1 cellular context compared by ENCODE assay signal in the genomic region with DNA sequence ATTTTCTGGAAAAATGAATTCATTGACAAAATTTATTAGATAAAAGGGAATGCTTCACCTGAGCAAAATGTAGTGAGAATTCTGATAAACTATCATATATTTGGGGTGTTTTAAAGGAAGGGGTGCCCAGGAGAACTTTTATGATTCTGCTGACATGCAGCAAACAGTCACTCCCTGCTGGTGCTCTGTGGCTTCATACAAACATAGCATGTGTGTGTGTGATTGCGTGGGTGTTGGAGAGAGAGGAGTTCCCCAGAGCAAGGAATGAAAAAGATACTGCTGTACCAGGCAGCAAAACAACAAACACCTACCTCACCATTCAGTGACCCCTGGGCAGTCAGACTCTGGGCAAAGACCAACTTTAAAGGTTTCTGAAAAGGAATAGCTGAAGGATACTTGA.
TF ChIP-seq lines count a peak whose summit lies in the region.

No MANE protein-coding gene starts in this region.

TF ChIP-seq in GM23338, 12 proteins besides CTCF, POLR2A, EP300 and RAD21 (continued from another document):
- TF ChIP-seq, protein P1, sequence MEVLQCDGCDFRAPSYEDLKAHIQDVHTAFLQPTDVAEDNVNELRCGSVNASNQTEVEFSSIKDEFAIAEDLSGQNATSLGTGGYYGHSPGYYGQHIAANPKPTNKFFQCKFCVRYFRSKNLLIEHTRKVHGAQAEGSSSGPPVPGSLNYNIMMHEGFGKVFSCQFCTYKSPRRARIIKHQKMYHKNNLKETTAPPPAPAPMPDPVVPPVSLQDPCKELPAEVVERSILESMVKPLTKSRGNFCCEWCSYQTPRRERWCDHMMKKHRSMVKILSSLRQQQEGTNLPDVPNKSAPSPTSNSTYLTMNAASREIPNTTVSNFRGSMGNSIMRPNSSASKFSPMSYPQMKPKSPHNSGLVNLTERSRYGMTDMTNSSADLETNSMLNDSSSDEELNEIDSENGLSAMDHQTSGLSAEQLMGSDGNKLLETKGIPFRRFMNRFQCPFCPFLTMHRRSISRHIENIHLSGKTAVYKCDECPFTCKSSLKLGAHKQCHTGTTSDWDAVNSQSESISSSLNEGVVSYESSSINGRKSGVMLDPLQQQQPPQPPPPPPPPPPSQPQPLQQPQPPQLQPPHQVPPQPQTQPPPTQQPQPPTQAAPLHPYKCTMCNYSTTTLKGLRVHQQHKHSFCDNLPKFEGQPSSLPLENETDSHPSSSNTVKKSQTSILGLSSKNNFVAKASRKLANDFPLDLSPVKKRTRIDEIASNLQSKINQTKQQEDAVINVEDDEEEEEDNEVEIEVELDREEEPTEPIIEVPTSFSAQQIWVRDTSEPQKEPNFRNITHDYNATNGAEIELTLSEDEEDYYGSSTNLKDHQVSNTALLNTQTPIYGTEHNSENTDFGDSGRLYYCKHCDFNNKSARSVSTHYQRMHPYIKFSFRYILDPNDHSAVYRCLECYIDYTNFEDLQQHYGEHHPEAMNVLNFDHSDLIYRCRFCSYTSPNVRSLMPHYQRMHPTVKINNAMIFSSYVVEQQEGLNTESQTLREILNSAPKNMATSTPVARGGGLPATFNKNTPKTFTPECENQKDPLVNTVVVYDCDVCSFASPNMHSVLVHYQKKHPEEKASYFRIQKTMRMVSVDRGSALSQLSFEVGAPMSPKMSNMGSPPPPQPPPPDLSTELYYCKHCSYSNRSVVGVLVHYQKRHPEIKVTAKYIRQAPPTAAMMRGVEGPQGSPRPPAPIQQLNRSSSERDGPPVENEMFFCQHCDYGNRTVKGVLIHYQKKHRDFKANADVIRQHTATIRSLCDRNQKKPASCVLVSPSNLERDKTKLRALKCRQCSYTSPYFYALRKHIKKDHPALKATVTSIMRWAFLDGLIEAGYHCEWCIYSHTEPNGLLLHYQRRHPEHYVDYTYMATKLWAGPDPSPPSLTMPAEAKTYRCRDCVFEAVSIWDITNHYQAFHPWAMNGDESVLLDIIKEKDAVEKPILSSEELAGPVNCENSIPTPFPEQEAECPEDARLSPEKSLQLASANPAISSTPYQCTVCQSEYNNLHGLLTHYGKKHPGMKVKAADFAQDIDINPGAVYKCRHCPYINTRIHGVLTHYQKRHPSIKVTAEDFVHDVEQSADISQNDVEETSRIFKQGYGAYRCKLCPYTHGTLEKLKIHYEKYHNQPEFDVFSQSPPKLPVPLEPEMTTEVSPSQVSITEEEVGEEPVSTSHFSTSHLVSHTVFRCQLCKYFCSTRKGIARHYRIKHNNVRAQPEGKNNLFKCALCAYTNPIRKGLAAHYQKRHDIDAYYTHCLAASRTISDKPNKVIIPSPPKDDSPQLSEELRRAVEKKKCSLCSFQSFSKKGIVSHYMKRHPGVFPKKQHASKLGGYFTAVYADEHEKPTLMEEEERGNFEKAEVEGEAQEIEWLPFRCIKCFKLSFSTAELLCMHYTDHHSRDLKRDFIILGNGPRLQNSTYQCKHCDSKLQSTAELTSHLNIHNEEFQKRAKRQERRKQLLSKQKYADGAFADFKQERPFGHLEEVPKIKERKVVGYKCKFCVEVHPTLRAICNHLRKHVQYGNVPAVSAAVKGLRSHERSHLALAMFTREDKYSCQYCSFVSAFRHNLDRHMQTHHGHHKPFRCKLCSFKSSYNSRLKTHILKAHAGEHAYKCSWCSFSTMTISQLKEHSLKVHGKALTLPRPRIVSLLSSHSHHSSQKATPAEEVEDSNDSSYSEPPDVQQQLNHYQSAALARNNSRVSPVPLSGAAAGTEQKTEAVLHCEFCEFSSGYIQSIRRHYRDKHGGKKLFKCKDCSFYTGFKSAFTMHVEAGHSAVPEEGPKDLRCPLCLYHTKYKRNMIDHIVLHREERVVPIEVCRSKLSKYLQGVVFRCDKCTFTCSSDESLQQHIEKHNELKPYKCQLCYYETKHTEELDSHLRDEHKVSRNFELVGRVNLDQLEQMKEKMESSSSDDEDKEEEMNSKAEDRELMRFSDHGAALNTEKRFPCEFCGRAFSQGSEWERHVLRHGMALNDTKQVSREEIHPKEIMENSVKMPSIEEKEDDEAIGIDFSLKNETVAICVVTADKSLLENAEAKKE (CRISPR knock-in tag; IDR thresholded peaks at IDR 0.05): no peak
- TF ChIP-seq JUNB (IDR thresholded peaks at IDR 0.05; ENCODE audit: unreplicated experiment) (no peak), POLR2AphosphoS5 (IDR thresholded peaks at IDR 0.05; ENCODE audit: low read depth) (no peak), EZH2 (IDR thresholded peaks at IDR 0.05; ENCODE audit: low read depth, unreplicated experiment) (no peak)
- TF ChIP-seq, protein P2, sequence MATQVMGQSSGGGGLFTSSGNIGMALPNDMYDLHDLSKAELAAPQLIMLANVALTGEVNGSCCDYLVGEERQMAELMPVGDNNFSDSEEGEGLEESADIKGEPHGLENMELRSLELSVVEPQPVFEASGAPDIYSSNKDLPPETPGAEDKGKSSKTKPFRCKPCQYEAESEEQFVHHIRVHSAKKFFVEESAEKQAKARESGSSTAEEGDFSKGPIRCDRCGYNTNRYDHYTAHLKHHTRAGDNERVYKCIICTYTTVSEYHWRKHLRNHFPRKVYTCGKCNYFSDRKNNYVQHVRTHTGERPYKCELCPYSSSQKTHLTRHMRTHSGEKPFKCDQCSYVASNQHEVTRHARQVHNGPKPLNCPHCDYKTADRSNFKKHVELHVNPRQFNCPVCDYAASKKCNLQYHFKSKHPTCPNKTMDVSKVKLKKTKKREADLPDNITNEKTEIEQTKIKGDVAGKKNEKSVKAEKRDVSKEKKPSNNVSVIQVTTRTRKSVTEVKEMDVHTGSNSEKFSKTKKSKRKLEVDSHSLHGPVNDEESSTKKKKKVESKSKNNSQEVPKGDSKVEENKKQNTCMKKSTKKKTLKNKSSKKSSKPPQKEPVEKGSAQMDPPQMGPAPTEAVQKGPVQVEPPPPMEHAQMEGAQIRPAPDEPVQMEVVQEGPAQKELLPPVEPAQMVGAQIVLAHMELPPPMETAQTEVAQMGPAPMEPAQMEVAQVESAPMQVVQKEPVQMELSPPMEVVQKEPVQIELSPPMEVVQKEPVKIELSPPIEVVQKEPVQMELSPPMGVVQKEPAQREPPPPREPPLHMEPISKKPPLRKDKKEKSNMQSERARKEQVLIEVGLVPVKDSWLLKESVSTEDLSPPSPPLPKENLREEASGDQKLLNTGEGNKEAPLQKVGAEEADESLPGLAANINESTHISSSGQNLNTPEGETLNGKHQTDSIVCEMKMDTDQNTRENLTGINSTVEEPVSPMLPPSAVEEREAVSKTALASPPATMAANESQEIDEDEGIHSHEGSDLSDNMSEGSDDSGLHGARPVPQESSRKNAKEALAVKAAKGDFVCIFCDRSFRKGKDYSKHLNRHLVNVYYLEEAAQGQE (IDR thresholded peaks at IDR 0.05; ENCODE audit: unreplicated experiment): no peak
